Comparison of ENCODE assay signal across 2 cellular contexts in the genomic region with DNA sequence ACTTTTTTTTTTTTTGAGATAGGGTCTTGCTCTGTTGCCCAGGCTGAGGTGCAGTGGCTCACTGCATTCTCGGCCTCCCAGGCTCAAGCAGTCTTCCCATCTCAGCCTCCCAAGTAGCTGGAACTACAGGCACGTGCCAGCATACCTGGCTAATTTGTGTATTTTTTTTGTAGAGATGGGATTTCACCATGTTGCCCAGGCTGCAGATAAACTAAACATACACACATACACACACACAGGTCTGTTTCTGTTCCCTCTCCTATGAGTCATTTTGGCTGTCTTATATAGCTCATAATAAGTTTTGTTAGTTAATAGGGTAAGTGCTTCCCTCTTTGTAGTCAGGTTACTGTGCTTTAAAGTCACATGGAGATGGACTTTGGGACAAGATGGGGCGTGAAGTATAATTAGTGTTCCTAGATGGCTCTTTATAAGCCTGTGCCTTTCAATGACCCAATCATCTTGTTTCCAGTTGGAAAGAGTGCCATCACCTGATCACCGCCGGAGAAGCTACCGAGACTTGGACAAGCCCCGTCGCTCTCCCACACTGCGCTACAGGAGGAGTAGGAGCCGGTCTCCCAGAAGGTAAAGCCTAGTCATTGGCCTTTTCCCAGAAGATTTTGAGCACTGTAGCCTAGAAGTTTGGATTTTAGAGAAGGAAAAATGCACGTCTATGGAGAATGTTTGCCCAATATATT.
TF ChIP-seq lines count a peak whose summit lies in the region.

No MANE protein-coding gene starts in this region.

TF ChIP-seq in IMR-90, 13 proteins besides CTCF, POLR2A, EP300 and RAD21:
- TF ChIP-seq, protein P1, sequence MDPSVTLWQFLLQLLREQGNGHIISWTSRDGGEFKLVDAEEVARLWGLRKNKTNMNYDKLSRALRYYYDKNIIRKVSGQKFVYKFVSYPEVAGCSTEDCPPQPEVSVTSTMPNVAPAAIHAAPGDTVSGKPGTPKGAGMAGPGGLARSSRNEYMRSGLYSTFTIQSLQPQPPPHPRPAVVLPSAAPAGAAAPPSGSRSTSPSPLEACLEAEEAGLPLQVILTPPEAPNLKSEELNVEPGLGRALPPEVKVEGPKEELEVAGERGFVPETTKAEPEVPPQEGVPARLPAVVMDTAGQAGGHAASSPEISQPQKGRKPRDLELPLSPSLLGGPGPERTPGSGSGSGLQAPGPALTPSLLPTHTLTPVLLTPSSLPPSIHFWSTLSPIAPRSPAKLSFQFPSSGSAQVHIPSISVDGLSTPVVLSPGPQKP (IDR thresholded peaks at IDR 0.05; ENCODE audit: borderline replicate concordance, low read depth, low read length) = no peak
- TF ChIP-seq MAFK (IDR thresholded peaks at IDR 0.05; ENCODE audit: low read depth, low read length) (no peak), CHD1 (IDR thresholded peaks at IDR 0.05; ENCODE audit: low read depth, low read length) (no peak), CEBPB (IDR thresholded peaks at IDR 0.05; ENCODE audit: low read depth, low read length) (no peak), FOS (IDR thresholded peaks at IDR 0.05; ENCODE audit: low read depth, low read length) (no peak), RFX5 (IDR thresholded peaks at IDR 0.05; ENCODE audit: low read depth, low read length) (no peak), RCOR1 (IDR thresholded peaks at IDR 0.05; ENCODE audit: insufficient replicate concordance, low read length) (no peak), MXI1 (IDR thresholded peaks at IDR 0.05; ENCODE audit: borderline replicate concordance, low read depth, low read length) (no peak), BHLHE40 (IDR thresholded peaks at IDR 0.05; ENCODE audit: low read depth, low read length) (no peak), MAZ (IDR thresholded peaks at IDR 0.05; ENCODE audit: borderline replicate concordance, low read depth, low read length) (no peak), NFE2L2 (IDR thresholded peaks at IDR 0.05; ENCODE audit: low read depth, low read length) (no peak), SMC3 (IDR thresholded peaks at IDR 0.05; ENCODE audit: low read depth, low read length) (no peak)
- TF ChIP-seq, protein P2, sequence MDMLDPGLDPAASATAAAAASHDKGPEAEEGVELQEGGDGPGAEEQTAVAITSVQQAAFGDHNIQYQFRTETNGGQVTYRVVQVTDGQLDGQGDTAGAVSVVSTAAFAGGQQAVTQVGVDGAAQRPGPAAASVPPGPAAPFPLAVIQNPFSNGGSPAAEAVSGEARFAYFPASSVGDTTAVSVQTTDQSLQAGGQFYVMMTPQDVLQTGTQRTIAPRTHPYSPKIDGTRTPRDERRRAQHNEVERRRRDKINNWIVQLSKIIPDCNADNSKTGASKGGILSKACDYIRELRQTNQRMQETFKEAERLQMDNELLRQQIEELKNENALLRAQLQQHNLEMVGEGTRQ (IDR thresholded peaks at IDR 0.05; ENCODE audit: low read depth, low read length) = no peak
TF ChIP-seq in IMR-90: peak in this region for 0.

TF ChIP-seq in GM12878, 131 proteins besides CTCF, POLR2A, EP300 and RAD21:
- TF ChIP-seq JUNB (IDR thresholded peaks at IDR 0.05) = no peak
- no peak for TF ChIP-seq CREM (IDR thresholded peaks at IDR 0.05; ENCODE audit: low read depth)
- TF ChIP-seq POLR2AphosphoS5 (IDR thresholded peaks at IDR 0.05; ENCODE audit: low read length) = 0 out of 2 replicates have a peak, but pooled peaks have one; percentile 6
